ENCODE assay signal across 1 cellular context in the genomic region with DNA sequence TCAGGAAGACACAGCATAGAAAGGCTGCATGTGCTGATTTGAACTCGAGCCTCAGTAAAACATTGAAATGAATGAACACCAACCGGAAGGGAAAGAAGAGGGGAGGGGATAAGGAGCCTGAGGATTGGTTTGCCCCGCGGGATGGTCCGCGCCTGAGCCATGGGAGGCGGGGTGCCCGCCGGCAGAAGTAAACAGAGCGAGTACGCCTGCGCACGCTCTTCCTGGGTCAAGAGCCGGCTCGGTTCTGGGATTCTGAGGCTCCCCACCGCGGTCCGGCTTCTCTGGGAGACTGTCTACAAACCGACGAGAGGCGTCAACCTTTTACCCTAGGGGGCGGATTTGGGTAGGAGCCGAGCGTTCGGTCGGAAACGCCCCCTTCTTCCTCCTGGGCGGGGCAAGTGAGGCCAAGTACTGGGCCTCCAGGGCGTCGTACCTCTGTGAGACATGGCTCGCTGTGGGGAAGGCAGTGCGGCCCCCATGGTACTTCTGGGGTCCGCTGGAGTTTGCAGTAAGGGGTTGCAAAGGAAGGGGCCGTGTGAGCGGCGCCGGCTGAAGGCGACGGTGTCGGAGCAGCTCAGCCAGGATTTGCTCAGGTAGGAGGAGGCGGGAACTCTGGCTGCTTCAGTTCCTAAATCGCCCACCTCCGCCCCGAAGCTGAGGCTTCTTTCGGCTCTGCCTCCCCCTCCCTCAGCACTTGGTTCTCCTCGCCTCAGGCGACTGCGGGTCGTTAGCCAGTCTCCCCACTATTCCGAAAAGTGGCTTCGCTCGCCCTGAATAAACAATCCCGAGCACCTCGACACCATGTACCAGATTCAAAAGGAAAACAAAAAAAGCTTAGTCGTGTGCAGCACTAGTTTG.
TF ChIP-seq lines count a peak whose summit lies in the region.

A gene (plus strand): TSS at position 218 of the 858 bp plus-strand sequence. CDS start 227 bp downstream, at position 445.

TF ChIP-seq in K562, 482 proteins besides CTCF, POLR2A, EP300 and RAD21 (continued from another document):
- TF ChIP-seq, protein P1, sequence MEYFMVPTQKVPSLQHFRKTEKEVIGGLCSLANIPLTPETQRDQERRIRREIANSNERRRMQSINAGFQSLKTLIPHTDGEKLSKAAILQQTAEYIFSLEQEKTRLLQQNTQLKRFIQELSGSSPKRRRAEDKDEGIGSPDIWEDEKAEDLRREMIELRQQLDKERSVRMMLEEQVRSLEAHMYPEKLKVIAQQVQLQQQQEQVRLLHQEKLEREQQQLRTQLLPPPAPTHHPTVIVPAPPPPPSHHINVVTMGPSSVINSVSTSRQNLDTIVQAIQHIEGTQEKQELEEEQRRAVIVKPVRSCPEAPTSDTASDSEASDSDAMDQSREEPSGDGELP (CRISPR knock-in tag; IDR thresholded peaks at IDR 0.05; ENCODE audit: borderline replicate concordance): peak; percentile 62; the same call in 1 of the 2 replicates
- 0 out of 2 replicates have a peak, but pooled peaks have one; percentile 49 for TF ChIP-seq MTA3 (IDR thresholded peaks at IDR 0.05; ENCODE audit: borderline replicate concordance)
- TF ChIP-seq MTA1 (IDR thresholded peaks at IDR 0.05; ENCODE audit: borderline replicate concordance): no peak
- TF ChIP-seq HDAC1 (IDR thresholded peaks at IDR 0.05): peak in 1 of 2 experiments; percentile 23; a peak in 1 of 4 replicates
- TF ChIP-seq, protein P2, sequence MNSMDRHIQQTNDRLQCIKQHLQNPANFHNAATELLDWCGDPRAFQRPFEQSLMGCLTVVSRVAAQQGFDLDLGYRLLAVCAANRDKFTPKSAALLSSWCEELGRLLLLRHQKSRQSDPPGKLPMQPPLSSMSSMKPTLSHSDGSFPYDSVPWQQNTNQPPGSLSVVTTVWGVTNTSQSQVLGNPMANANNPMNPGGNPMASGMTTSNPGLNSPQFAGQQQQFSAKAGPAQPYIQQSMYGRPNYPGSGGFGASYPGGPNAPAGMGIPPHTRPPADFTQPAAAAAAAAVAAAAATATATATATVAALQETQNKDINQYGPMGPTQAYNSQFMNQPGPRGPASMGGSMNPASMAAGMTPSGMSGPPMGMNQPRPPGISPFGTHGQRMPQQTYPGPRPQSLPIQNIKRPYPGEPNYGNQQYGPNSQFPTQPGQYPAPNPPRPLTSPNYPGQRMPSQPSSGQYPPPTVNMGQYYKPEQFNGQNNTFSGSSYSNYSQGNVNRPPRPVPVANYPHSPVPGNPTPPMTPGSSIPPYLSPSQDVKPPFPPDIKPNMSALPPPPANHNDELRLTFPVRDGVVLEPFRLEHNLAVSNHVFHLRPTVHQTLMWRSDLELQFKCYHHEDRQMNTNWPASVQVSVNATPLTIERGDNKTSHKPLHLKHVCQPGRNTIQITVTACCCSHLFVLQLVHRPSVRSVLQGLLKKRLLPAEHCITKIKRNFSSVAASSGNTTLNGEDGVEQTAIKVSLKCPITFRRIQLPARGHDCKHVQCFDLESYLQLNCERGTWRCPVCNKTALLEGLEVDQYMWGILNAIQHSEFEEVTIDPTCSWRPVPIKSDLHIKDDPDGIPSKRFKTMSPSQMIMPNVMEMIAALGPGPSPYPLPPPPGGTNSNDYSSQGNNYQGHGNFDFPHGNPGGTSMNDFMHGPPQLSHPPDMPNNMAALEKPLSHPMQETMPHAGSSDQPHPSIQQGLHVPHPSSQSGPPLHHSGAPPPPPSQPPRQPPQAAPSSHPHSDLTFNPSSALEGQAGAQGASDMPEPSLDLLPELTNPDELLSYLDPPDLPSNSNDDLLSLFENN (IDR thresholded peaks at IDR 0.05; ENCODE audit: low read depth in 2 of 2, low read length in 2 of 2): no peak
- TF ChIP-seq CHD1 (IDR thresholded peaks at IDR 0.05; ENCODE audit: low read length): no peak
- no peak; the same call in 1 of the 2 replicates for TF ChIP-seq NR2C2 (CRISPR knock-in tag; IDR thresholded peaks at IDR 0.05)
- TF ChIP-seq NR2C2 (tag; IDR thresholded peaks at IDR 0.05): peak; percentile 87
- TF ChIP-seq, protein P3, sequence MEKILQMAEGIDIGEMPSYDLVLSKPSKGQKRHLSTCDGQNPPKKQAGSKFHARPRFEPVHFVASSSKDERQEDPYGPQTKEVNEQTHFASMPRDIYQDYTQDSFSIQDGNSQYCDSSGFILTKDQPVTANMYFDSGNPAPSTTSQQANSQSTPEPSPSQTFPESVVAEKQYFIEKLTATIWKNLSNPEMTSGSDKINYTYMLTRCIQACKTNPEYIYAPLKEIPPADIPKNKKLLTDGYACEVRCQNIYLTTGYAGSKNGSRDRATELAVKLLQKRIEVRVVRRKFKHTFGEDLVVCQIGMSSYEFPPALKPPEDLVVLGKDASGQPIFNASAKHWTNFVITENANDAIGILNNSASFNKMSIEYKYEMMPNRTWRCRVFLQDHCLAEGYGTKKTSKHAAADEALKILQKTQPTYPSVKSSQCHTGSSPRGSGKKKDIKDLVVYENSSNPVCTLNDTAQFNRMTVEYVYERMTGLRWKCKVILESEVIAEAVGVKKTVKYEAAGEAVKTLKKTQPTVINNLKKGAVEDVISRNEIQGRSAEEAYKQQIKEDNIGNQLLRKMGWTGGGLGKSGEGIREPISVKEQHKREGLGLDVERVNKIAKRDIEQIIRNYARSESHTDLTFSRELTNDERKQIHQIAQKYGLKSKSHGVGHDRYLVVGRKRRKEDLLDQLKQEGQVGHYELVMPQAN (IDR thresholded peaks at IDR 0.05; ENCODE audit: borderline replicate concordance): peak; percentile 26; the same call in 1 of the 2 replicates
- TF ChIP-seq, protein P4, sequence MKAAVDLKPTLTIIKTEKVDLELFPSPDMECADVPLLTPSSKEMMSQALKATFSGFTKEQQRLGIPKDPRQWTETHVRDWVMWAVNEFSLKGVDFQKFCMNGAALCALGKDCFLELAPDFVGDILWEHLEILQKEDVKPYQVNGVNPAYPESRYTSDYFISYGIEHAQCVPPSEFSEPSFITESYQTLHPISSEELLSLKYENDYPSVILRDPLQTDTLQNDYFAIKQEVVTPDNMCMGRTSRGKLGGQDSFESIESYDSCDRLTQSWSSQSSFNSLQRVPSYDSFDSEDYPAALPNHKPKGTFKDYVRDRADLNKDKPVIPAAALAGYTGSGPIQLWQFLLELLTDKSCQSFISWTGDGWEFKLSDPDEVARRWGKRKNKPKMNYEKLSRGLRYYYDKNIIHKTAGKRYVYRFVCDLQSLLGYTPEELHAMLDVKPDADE (conservative IDR thresholded peaks at IDR 0.05; ENCODE audit: control insufficient read depth, low read depth, low read length): no peak
- no peak for TF ChIP-seq HIVEP1 (CRISPR knock-in tag; IDR thresholded peaks at IDR 0.05)
- no peak for TF ChIP-seq HSF4 (CRISPR knock-in tag; IDR thresholded peaks at IDR 0.05; ENCODE audit: borderline replicate concordance)
- TF ChIP-seq ZNF354B (CRISPR knock-in tag; IDR thresholded peaks at IDR 0.05): no peak
- TF ChIP-seq, protein P5, sequence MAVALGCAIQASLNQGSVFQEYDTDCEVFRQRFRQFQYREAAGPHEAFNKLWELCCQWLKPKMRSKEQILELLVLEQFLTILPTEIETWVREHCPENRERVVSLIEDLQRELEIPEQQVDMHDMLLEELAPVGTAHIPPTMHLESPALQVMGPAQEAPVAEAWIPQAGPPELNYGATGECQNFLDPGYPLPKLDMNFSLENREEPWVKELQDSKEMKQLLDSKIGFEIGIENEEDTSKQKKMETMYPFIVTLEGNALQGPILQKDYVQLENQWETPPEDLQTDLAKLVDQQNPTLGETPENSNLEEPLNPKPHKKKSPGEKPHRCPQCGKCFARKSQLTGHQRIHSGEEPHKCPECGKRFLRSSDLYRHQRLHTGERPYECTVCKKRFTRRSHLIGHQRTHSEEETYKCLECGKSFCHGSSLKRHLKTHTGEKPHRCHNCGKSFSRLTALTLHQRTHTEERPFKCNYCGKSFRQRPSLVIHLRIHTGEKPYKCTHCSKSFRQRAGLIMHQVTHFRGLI (CRISPR knock-in tag; IDR thresholded peaks at IDR 0.05): no peak
- no peak for TF ChIP-seq ZNF79 (CRISPR knock-in tag; IDR thresholded peaks at IDR 0.05; ENCODE audit: low read depth)
- no peak for TF ChIP-seq PHF20 (IDR thresholded peaks at IDR 0.05; ENCODE audit: partially characterized antibody)
- no peak for TF ChIP-seq TCFL5 (CRISPR knock-in tag; conservative IDR thresholded peaks at IDR 0.05)
- TF ChIP-seq, protein P6, sequence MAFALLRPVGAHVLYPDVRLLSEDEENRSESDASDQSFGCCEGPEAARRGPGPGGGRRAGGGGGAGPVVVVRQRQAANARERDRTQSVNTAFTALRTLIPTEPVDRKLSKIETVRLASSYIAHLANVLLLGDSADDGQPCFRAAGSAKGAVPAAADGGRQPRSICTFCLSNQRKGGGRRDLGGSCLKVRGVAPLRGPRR (CRISPR knock-in tag; IDR thresholded peaks at IDR 0.05): no peak
- no peak for TF ChIP-seq CBFB (CRISPR knock-in tag; IDR thresholded peaks at IDR 0.05)
- no peak for TF ChIP-seq MCM5 (IDR thresholded peaks at IDR 0.05; ENCODE audit: low read depth)
- TF ChIP-seq ZNF224 (CRISPR knock-in tag; IDR thresholded peaks at IDR 0.05): no peak
- no peak for TF ChIP-seq TAF15 (IDR thresholded peaks at IDR 0.05; ENCODE audit: low read depth, low read length)
- peak; percentile 14 for TF ChIP-seq HMGN3 (IDR thresholded peaks at IDR 0.05; ENCODE audit: borderline replicate concordance, extremely low read depth, insufficient read length, low read depth, low read length)
- TF ChIP-seq CBFA2T3 (IDR thresholded peaks at IDR 0.05): no peak
- no peak for TF ChIP-seq MTF1 (CRISPR knock-in tag; IDR thresholded peaks at IDR 0.05; ENCODE audit: borderline replicate concordance)
- no peak for TF ChIP-seq DACH1 (IDR thresholded peaks at IDR 0.05; ENCODE audit: partially characterized antibody)
- no peak for TF ChIP-seq ILF3 (IDR thresholded peaks at IDR 0.05; ENCODE audit: borderline replicate concordance)
- TF ChIP-seq, protein P7, sequence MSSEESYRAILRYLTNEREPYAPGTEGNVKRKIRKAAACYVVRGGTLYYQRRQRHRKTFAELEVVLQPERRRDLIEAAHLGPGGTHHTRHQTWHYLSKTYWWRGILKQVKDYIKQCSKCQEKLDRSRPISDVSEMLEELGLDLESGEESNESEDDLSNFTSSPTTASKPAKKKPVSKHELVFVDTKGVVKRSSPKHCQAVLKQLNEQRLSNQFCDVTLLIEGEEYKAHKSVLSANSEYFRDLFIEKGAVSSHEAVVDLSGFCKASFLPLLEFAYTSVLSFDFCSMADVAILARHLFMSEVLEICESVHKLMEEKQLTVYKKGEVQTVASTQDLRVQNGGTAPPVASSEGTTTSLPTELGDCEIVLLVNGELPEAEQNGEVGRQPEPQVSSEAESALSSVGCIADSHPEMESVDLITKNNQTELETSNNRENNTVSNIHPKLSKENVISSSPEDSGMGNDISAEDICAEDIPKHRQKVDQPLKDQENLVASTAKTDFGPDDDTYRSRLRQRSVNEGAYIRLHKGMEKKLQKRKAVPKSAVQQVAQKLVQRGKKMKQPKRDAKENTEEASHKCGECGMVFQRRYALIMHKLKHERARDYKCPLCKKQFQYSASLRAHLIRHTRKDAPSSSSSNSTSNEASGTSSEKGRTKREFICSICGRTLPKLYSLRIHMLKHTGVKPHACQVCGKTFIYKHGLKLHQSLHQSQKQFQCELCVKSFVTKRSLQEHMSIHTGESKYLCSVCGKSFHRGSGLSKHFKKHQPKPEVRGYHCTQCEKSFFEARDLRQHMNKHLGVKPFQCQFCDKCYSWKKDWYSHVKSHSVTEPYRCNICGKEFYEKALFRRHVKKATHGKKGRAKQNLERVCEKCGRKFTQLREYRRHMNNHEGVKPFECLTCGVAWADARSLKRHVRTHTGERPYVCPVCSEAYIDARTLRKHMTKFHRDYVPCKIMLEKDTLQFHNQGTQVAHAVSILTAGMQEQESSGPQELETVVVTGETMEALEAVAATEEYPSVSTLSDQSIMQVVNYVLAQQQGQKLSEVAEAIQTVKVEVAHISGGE (CRISPR knock-in tag; IDR thresholded peaks at IDR 0.05): no peak; a peak in 2 of 6 replicates
- no peak for TF ChIP-seq ILK (tag; IDR thresholded peaks at IDR 0.05; ENCODE audit: borderline replicate concordance, low read depth)
- TF ChIP-seq MAZ (CRISPR knock-in tag; conservative IDR thresholded peaks at IDR 0.05 in 1 of 2, IDR thresholded peaks at IDR 0.05 in 1 of 2): peak; percentile 59 to 65; a peak in 3 of 4 replicates
- no peak for TF ChIP-seq MYNN (IDR thresholded peaks at IDR 0.05)
- no peak for TF ChIP-seq MYNN (CRISPR knock-in tag; IDR thresholded peaks at IDR 0.05)
